ENCODE assay signal across 1 cellular context in the genomic region with DNA sequence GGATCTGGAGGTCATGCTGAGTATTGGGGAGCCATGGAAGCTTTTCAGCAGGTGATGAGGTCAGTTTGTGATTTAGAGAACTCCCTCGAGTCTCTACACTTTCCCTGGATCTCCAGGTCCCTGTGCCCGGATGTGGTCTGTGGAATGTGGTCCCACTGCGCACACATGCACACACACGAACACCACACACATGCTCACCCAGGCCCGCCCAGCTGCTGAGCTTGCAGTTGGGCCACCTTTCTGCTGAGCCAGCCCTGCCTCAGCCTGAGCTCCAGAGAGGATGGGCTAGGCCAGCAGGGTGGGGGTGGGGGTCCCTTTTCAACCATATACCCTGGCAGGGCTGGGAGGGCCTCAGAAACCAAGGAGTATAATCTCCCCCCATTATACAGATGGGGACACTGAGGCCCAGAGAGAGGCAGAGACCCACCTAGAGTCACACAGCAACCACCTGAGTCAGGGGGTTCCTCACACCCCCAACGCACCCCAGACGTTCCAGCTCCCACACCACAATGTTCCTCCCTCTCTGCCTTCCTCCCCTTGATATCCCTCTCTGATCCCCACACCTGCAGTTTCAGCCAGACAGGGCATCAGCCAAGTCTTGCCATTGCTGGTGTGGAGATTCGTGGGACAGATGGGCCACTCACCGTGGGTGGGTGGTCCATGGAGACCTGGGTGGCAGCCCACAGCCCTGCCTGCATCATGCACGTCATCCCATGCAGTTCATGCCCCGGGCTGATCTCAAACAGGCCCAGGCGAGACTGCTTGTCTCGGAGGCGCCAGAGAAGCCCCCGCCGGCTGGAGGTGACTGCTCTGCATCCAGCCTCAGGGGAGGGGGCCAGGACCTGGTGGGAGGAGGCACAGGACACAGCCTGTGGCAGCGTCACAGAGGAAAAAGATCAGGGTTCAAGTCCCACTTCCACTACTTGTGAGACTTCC.
TF ChIP-seq lines count a peak whose summit lies in the region.

No MANE protein-coding gene starts in this region.

TF ChIP-seq in IMR-90, 13 proteins besides CTCF, POLR2A, EP300 and RAD21:
- TF ChIP-seq CEBPB (IDR thresholded peaks at IDR 0.05; ENCODE audit: low read depth, low read length) (no peak), USF2 (IDR thresholded peaks at IDR 0.05; ENCODE audit: low read depth, low read length) (no peak), CHD1 (IDR thresholded peaks at IDR 0.05; ENCODE audit: low read depth, low read length) (no peak), SMC3 (IDR thresholded peaks at IDR 0.05; ENCODE audit: low read depth, low read length) (no peak), RFX5 (IDR thresholded peaks at IDR 0.05; ENCODE audit: low read depth, low read length) (no peak), MXI1 (IDR thresholded peaks at IDR 0.05; ENCODE audit: borderline replicate concordance, low read depth, low read length) (no peak), FOS (IDR thresholded peaks at IDR 0.05; ENCODE audit: low read depth, low read length) (no peak), MAFK (IDR thresholded peaks at IDR 0.05; ENCODE audit: low read depth, low read length) (no peak), BHLHE40 (IDR thresholded peaks at IDR 0.05; ENCODE audit: low read depth, low read length) (no peak), RCOR1 (IDR thresholded peaks at IDR 0.05; ENCODE audit: insufficient replicate concordance, low read length) (no peak)
